8 cellular contexts compared by ENCODE assay signal in the genomic region with DNA sequence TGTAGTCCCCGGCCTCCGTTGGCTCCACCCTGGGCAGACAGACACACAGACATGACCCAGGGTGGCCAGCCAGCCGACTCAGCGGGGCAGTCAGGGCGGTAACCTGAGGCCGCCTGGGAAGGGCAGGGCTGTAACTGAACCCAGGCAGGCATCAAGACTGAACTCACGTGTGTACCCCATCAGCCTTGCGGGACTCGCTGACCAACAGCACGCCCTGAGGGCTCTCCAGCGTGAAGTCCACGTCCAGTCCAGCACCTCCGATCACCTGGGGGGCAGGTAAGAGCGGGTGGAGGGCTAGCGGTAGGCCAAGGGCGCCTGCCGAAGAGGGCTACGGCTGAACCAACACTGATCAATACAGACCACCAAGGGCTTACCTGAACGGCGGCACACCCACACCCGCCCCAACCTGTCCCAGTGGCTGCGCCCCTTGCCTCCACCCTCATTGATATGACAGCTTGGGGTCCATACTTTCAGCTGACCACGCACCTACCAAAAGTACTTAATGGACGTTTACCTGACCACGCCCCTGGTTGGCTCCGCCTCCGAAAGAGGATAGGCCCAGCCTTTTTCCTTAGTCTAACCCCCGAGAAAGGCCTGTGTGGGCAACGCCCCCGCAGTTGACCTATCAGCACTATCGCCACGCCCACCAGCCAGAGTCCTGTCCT. TPM values are rescaled to one million over a fixed set of nuclear protein-coding genes. Genes with fewer than 3 reads are reported as not detected.
DNase-seq lines count a peak whose midpoint lies in the region; ATAC-seq and TF ChIP-seq lines count a peak whose summit lies in the region.

No MANE protein-coding gene starts in this region.

- peak overlapping the region; percentile 96 for H3K27ac Mint-ChIP-seq in activated CD8-positive, alpha-beta memory T cell treated with anti-CD3 and anti-CD28 coated beads, Interleukin-2, amount 10 ng/mL, durations not matched to agents 7 days and 5 days
- H3K27ac Mint-ChIP-seq in activated CD4-positive, alpha-beta memory T cell treated with anti-CD3 and anti-CD28 coated beads, Interleukin-2, amount 10 ng/mL, durations not matched to agents 7 days and 5 days: peak overlapping the region; percentile 93

- peak overlapping the region; percentile 88 for H3K4me3 Mint-ChIP-seq in activated CD8-positive, alpha-beta memory T cell treated with anti-CD3 and anti-CD28 coated beads, Interleukin-2, amount 10 ng/mL, durations not matched to agents 7 days and 5 days
- peak overlapping the region; percentile 86 for H3K4me3 Mint-ChIP-seq in activated CD4-positive, alpha-beta memory T cell treated with anti-CD3 and anti-CD28 coated beads, Interleukin-2, amount 10 ng/mL, durations not matched to agents 7 days and 5 days

- no peak for TF ChIP-seq CTCF in left ventricle myocardium inferior (IDR thresholded peaks at IDR 0.05; ENCODE audit: borderline replicate concordance)

- POLR2A ChIA-PET in activated CD4-positive, alpha-beta memory T cell treated with anti-CD3 and anti-CD28 coated beads, Interleukin-2, amount 10 ng/mL, durations not matched to agents 7 days and 5 days (lab: Charles Lee): interaction anchor here (0.9 to 3.0 kb wide), 13 partner anchors 8 to 269 kb away, joined by 3 to 22 read pairs (median 7); partner anchors contain the start of genes CARM1, DNM2, LDLR and QTRT1

- DNase-seq in activated CD8-positive, alpha-beta memory T cell treated with anti-CD3 and anti-CD28 coated beads, Interleukin-2, amount 10 ng/mL, durations not matched to agents 7 days and 5 days: no peak
- no peak for DNase-seq in activated CD8-positive, alpha-beta memory T cell treated with anti-CD3 and anti-CD28 coated beads, Interleukin-2, amount 50 U/mL, for 4 hours
- no peak for DNase-seq in activated CD4-positive, alpha-beta memory T cell treated with anti-CD3 and anti-CD28 coated beads, Interleukin-2, amount 10 ng/mL, durations not matched to agents 7 days and 5 days
- no peak for DNase-seq in left ventricle myocardium inferior
- no peak for DNase-seq in skeletal muscle cell (ENCODE audit: low read depth)
- DNase-seq in foreskin melanocyte: no peak
- no peak for DNase-seq in kidney glomerular epithelial cell (lab: John Stamatoyannopoulos, UW)

- H3K4me1 ChIP-seq in left ventricle myocardium inferior: peaks cover 18% of the 10 kb centered on the region

- CTCF ChIA-PET in activated CD8-positive, alpha-beta memory T cell treated with anti-CD3 and anti-CD28 coated beads, Interleukin-2, amount 10 ng/mL, durations not matched to agents 7 days and 5 days (lab: Charles Lee): interaction anchor here (1.0 to 3.2 kb wide), 13 partner anchors 9 to 253 kb away, joined by 3 to 50 read pairs (median 6); partner anchors contain the start of genes CARM1, DNM2 and QTRT1
- CTCF ChIA-PET in activated CD4-positive, alpha-beta memory T cell treated with anti-CD3 and anti-CD28 coated beads, Interleukin-2, amount 10 ng/mL, durations not matched to agents 7 days and 5 days (lab: Charles Lee): interaction anchor here (1.0 to 3.8 kb wide), 7 partner anchors 15 to 118 kb away, joined by 4 to 40 read pairs (median 11); partner anchors contain the start of gene DNM2

- H3K9me3 ChIP-seq in left ventricle myocardium inferior (replicated peaks): peaks cover 17% of the 10 kb centered on the region

- no peaks in the 10 kb centered on the region for H3K27me3 Mint-ChIP-seq in activated CD8-positive, alpha-beta memory T cell treated with anti-CD3 and anti-CD28 coated beads, Interleukin-2, amount 10 ng/mL, durations not matched to agents 7 days and 5 days
- H3K27me3 Mint-ChIP-seq in activated CD4-positive, alpha-beta memory T cell treated with anti-CD3 and anti-CD28 coated beads, Interleukin-2, amount 10 ng/mL, durations not matched to agents 7 days and 5 days: peaks cover 4% of the 10 kb centered on the region

- H3K4me3 ChIP-seq in left ventricle myocardium inferior (peak overlapping the region; percentile 95), skeletal muscle cell (ENCODE audit: low read depth, low read length) (peak overlapping the region; percentile 45)

- H3K27me3 ChIP-seq in left ventricle myocardium inferior (ENCODE audit: low read depth): no peaks in the 10 kb centered on the region

- peaks cover 7% of the 10 kb centered on the region for H3K9me3 Mint-ChIP-seq in activated CD8-positive, alpha-beta memory T cell treated with anti-CD3 and anti-CD28 coated beads, Interleukin-2, amount 10 ng/mL, durations not matched to agents 7 days and 5 days (ENCODE audit: low read depth)
- peaks cover 9% of the 10 kb centered on the region for H3K9me3 Mint-ChIP-seq in activated CD4-positive, alpha-beta memory T cell treated with anti-CD3 and anti-CD28 coated beads, Interleukin-2, amount 10 ng/mL, durations not matched to agents 7 days and 5 days

- peak overlapping the region; percentile 100 for H3K27ac ChIP-seq in left ventricle myocardium inferior (replicated peaks)

- H3K36me3 Mint-ChIP-seq in activated CD8-positive, alpha-beta memory T cell treated with anti-CD3 and anti-CD28 coated beads, Interleukin-2, amount 10 ng/mL, durations not matched to agents 7 days and 5 days: peaks cover 13% of the 10 kb centered on the region
- peaks cover 23% of the 10 kb centered on the region for H3K36me3 Mint-ChIP-seq in activated CD4-positive, alpha-beta memory T cell treated with anti-CD3 and anti-CD28 coated beads, Interleukin-2, amount 10 ng/mL, durations not matched to agents 7 days and 5 days (ENCODE audit: low read depth)

- intact Hi-C loops in left ventricle myocardium inferior (cut with micrococcal nuclease): no loop called here

- ATAC-seq in activated CD8-positive, alpha-beta memory T cell treated with anti-CD3 and anti-CD28 coated beads, Interleukin-2, amount 10 ng/mL, durations not matched to agents 7 days and 5 days: no peak
- ATAC-seq in GM19328 (IDR thresholded peaks at IDR 0.05; ENCODE audit: unreplicated experiment): no peak

- H3K4me1 Mint-ChIP-seq in activated CD8-positive, alpha-beta memory T cell treated with anti-CD3 and anti-CD28 coated beads, Interleukin-2, amount 10 ng/mL, durations not matched to agents 7 days and 5 days: peaks cover 18% of the 10 kb centered on the region
- H3K4me1 Mint-ChIP-seq in activated CD4-positive, alpha-beta memory T cell treated with anti-CD3 and anti-CD28 coated beads, Interleukin-2, amount 10 ng/mL, durations not matched to agents 7 days and 5 days: peaks cover 16% of the 10 kb centered on the region

- H3K36me3 ChIP-seq in left ventricle myocardium inferior: peaks cover 45% of the 10 kb centered on the region

RNA-seq across cellular contexts. Expression of gene TMED1, which starts 0.8 kb away (rescaled TPM):
- total RNA-seq in activated CD8-positive, alpha-beta memory T cell treated with anti-CD3 and anti-CD28 coated beads, Interleukin-2, amount 10 ng/mL, durations not matched to agents 7 days and 5 days: 10 to 100 TPM; 16.0 to 19.2 TPM
- 10 to 100 TPM; 15.7 to 17.3 TPM for total RNA-seq in activated CD4-positive, alpha-beta memory T cell treated with anti-CD3 and anti-CD28 coated beads, Interleukin-2, amount 10 ng/mL, durations not matched to agents 7 days and 5 days
- total RNA-seq in left ventricle myocardium inferior: 32.9 TPM

RNA-seq across cellular contexts. Expression of gene C19orf38, which starts 13.0 kb away (rescaled TPM):
- 1 to 10 TPM; 1.2 to 1.7 TPM for total RNA-seq in activated CD8-positive, alpha-beta memory T cell treated with anti-CD3 and anti-CD28 coated beads, Interleukin-2, amount 10 ng/mL, durations not matched to agents 7 days and 5 days
- 1 to 10 TPM; 1.1 to 1.8 TPM for total RNA-seq in activated CD4-positive, alpha-beta memory T cell treated with anti-CD3 and anti-CD28 coated beads, Interleukin-2, amount 10 ng/mL, durations not matched to agents 7 days and 5 days
- 0.47 TPM for total RNA-seq in left ventricle myocardium inferior

RNA-seq across cellular contexts. Expression of gene CARM1, which starts 36.1 kb away (rescaled TPM):
- 10 to 100 TPM; 38.5 to 48.1 TPM for total RNA-seq in activated CD8-positive, alpha-beta memory T cell treated with anti-CD3 and anti-CD28 coated beads, Interleukin-2, amount 10 ng/mL, durations not matched to agents 7 days and 5 days
- 10 to 100 TPM; 39.3 to 40.2 TPM for total RNA-seq in activated CD4-positive, alpha-beta memory T cell treated with anti-CD3 and anti-CD28 coated beads, Interleukin-2, amount 10 ng/mL, durations not matched to agents 7 days and 5 days
- 27.2 TPM for total RNA-seq in left ventricle myocardium inferior
